14 cellular contexts compared by ENCODE assay signal in genomic region chr15:40445411-40446055, GRCh38. TPM values are rescaled to one million over a fixed set of nuclear protein-coding genes. Genes with fewer than 3 reads are reported as not detected.
DNase-seq lines count a peak whose midpoint lies in the region; ATAC-seq and TF ChIP-seq lines count a peak whose summit lies in the region.
"Had no signal": no experiment of that assay in that cellular context is flagged by ENCODE, and none has a peak within 500 bp of the region (broad histone marks: within the 10 kb centered on the region; RNA-seq: fewer than 3 reads in every experiment).

No MANE protein-coding gene starts in this region.

- peak overlapping the region; percentile 48 for H3K27ac ChIP-seq in IMR-90 (ENCODE audit: insufficient read depth, low read length)
- H3K27ac ChIP-seq: C4-2B had no signal

- no TSS peak for BruUV-seq in IMR-90 (replicated peaks; lab: Mats Ljungman, UMichigan)

- H3K4me1 Mint-ChIP-seq in mesothelial cell of epicardium, result peaks cover 30% of the 10 kb centered on the region

- H3K79me1 ChIP-seq in IMR-90 (ENCODE audit: low read depth in 1 of 2, low read length in 2 of 2), result peaks cover 27 to 76% of the 10 kb centered on the region in 2 experiments

- H3K4ac ChIP-seq in IMR-90 (ENCODE audit: low read depth, low read length), result peak overlapping the region; percentile 66

- peak; percentile 27 for ATAC-seq in IMR-90 (ENCODE audit: low read depth)

- peak overlapping the region; percentile 30 for H2BK120ac ChIP-seq in IMR-90 (ENCODE audit: low read depth, low read length)

- no peak; the same call in 1 of the 2 replicates for TF ChIP-seq RAD21 in IMR-90 (IDR thresholded peaks at IDR 0.05; ENCODE audit: low read length)

- H3K9ac ChIP-seq in IMR-90 (ENCODE audit: low read depth, low read length), result 0 out of 2 replicates have a peak overlapping the region, but pooled peaks have one; percentile 7

- no peaks in the 10 kb centered on the region for H3K27me3 ChIP-seq in IMR-90 (ENCODE audit: control insufficient read depth, insufficient read depth, low read length)

- peak overlapping the region; percentile 61; the same call in 1 of the 2 replicates for H2AK5ac ChIP-seq in IMR-90 (ENCODE audit: low read depth, low read length)

- H2AFZ ChIP-seq in IMR-90 (replicated peaks; ENCODE audit: low read length, poor library complexity), result peak overlapping the region; percentile 1

- peaks cover 68% of the 10 kb centered on the region for H4K20me1 ChIP-seq in IMR-90 (ENCODE audit: insufficient read depth, low read length)

- H3K27ac Mint-ChIP-seq in mesothelial cell of epicardium, result peak overlapping the region; percentile 79
- H3K27ac Mint-ChIP-seq: naive B cell had no signal

- peak overlapping the region; percentile 2 for H2AK9ac ChIP-seq in IMR-90 (replicated peaks; ENCODE audit: low read depth, low read length, poor library complexity)

- peak overlapping the region; percentile 17 for H2BK5ac ChIP-seq in IMR-90 (ENCODE audit: low read depth, low read length, poor library complexity, severe bottlenecking)

- 11% methylated on average over 7 of the region's 10 CpGs; no CpG with 5 or more reads in 1 of the 2 experiments for WGBS in IMR-90 (ENCODE audit: extremely low coverage in 2 of 2, insufficient read length in 1 of 2), 2 experiments

- no peaks in the 10 kb centered on the region for H3K36me3 ChIP-seq in IMR-90 (ENCODE audit: control insufficient read depth, insufficient read depth, low read length)

- intact Hi-C loops in IMR-90 (cut with micrococcal nuclease), result no loop called here

- 0 out of 2 replicates have a peak overlapping the region, but pooled peaks have one; percentile 17 for H4K91ac ChIP-seq in IMR-90 (ENCODE audit: insufficient read depth, low read depth, low read length)

- TF ChIP-seq CTCF in IMR-90 (conservative IDR thresholded peaks at IDR 0.05; ENCODE audit: low read depth, low read length), result no peak
- TF ChIP-seq CTCF in choroid plexus epithelial cell (conservative IDR thresholded peaks at IDR 0.05; ENCODE audit: low read depth, low read length), result no peak
- TF ChIP-seq CTCF in mesothelial cell of epicardium (IDR thresholded peaks at IDR 0.05; ENCODE audit: unreplicated experiment), result no peak

- no peaks in the 10 kb centered on the region for H3K9me3 ChIP-seq in IMR-90 (ENCODE audit: control insufficient read depth, insufficient read depth, low read length)

- POLR2A ChIA-PET in IMR-90 (lab: Charles Lee; ENCODE audit: unreplicated experiment), result interaction anchor here (0.5 kb wide), 1 partner anchor 120 kb away, joined by 3 read pairs; no protein-coding TSS in a partner anchor

- H3K23ac ChIP-seq in IMR-90 (ENCODE audit: low read depth, low read length), result peak overlapping the region; percentile 78; the same call in 1 of the 2 replicates

- peak overlapping the region; percentile 28; the same call in 1 of the 2 replicates for H2BK20ac ChIP-seq in IMR-90 (ENCODE audit: low read depth, low read length)

- no peaks in the 10 kb centered on the region for H3K9me3 Mint-ChIP-seq in mesothelial cell of epicardium
- H3K9me3 Mint-ChIP-seq: naive B cell had no signal

- H3K14ac ChIP-seq in IMR-90 (replicated peaks; ENCODE audit: low read depth, low read length), result peak overlapping the region; percentile 68

- peak overlapping the region; percentile 1; the same call in 1 of the 3 replicates for H2BK15ac ChIP-seq in IMR-90 (ENCODE audit: low read depth, low read length)

- no peak overlapping the region for H4K5ac ChIP-seq in IMR-90 (ENCODE audit: low read depth, low read length)

- H3K27me3 Mint-ChIP-seq in mesothelial cell of epicardium (ENCODE audit: low read depth), result peaks cover 14% of the 10 kb centered on the region
- H3K27me3 Mint-ChIP-seq: naive B cell had no signal

- in situ Hi-C loops in IMR-90 (cut with MboI; ENCODE audit: low sequenced_read_pairs), result no loop called here

- dilution Hi-C loops in IMR-90 (cut with HindIII; ENCODE audit: low sequenced_read_pairs, unreplicated experiment), result no loop called here

- H3K56ac ChIP-seq in IMR-90 (ENCODE audit: extremely low read depth, insufficient read depth, low read length), result no peak overlapping the region

- H3K4me3 Mint-ChIP-seq in mesothelial cell of epicardium, result no peak overlapping the region

- H3K4me1 ChIP-seq in IMR-90 (ENCODE audit: control insufficient read depth, insufficient read depth, low read length), result peaks cover 14% of the 10 kb centered on the region

- peaks cover 22% of the 10 kb centered on the region for H3K9me1 ChIP-seq in IMR-90 (ENCODE audit: insufficient read depth, low read length)

- TF ChIP-seq POLR2A in IMR-90 (IDR thresholded peaks at IDR 0.05; ENCODE audit: low read depth, low read length), result no peak

- no peak overlapping the region for H3K4me3 ChIP-seq in IMR-90 (ENCODE audit: insufficient read depth, low read depth, low read length)
- H3K4me3 ChIP-seq in choroid plexus epithelial cell (ENCODE audit: low read depth, low read length), result no peak overlapping the region

- H4K8ac ChIP-seq in IMR-90 (ENCODE audit: low read depth in 2 of 2, low read length in 2 of 2), result peak overlapping the region in 1 of 2 experiments; percentile 22; a peak in 1 of 4 replicates

- no peaks in the 10 kb centered on the region for H3K36me3 Mint-ChIP-seq in mesothelial cell of epicardium
- H3K36me3 Mint-ChIP-seq: naive B cell had no signal

- CTCF ChIA-PET in IMR-90 (lab: Yijun Ruan, JAX), result interaction anchor here (0.7 to 1.0 kb wide), 2 partner anchors 9 to 34 kb away, joined by 3 to 4 read pairs; no protein-coding TSS in a partner anchor

- H3K4me2 ChIP-seq in IMR-90 (ENCODE audit: low read depth, low read length), result peak overlapping the region; percentile 53

- no peak overlapping the region for H3K18ac ChIP-seq in IMR-90 (ENCODE audit: low read depth, low read length)

- DNase-seq in Daoy (ENCODE audit: low read depth) (peak; percentile 37), IMR-90 (peak; percentile 90), choroid plexus epithelial cell (ENCODE audit: low read depth) (peak; percentile 59), mesothelial cell of epicardium (ENCODE audit: low spot score in 2 of 2, unreplicated experiment in 2 of 2) (no peak), SKM-1 (lab: John Stamatoyannopoulos, UW; ENCODE audit: unreplicated experiment) (no peak), iPS-NIHi7 (ENCODE audit: extremely low spot score) (no peak), SHP77 treated with DMSO at 0.1 percent for 48 hours (lab: John Stamatoyannopoulos, UW) (no peak)
- DNase-seq in activated naive CD4-positive, alpha-beta T cell treated with anti-CD3 and anti-CD28 coated beads, Interleukin-2, amount 50 U/mL, for 16 hours, result no peak
- DNase-seq: amniotic stem cell, GOT3, naive B cell, NCI-H2171, OCI-M1 had no signal

TF ChIP-seq in IMR-90, 13 proteins besides CTCF, POLR2A, EP300 and RAD21:
- TF ChIP-seq FOS (IDR thresholded peaks at IDR 0.05; ENCODE audit: low read depth, low read length) (peak; percentile 46), NFE2L2 (IDR thresholded peaks at IDR 0.05; ENCODE audit: low read depth, low read length) (no peak)

RNA-seq across cellular contexts. Expression of gene BAHD1, which starts 4.8 kb away (rescaled TPM):
- 10.8 and 11.0 TPM in 2 replicates for total RNA-seq in Daoy (2014; rRNA removed; shearing (Covaris generic))
- total RNA-seq in IMR-90 (2012; rRNA removed), result 3.0 and 3.6 TPM in 2 replicates
- 8.1 and 8.7 TPM in 2 replicates for polyA plus RNA-seq in IMR-90 (2012; rRNA removed)
- polyA plus RNA-seq in IMR-90 (2012; cell fraction: cytosol; rRNA removed), result 6.7 and 8.5 TPM in 2 replicates
- polyA plus RNA-seq in IMR-90 (2012; cell fraction: nucleus; rRNA removed; ENCODE audit: low replicate concordance), result 16.1 and 18.7 TPM in 2 replicates
- 23.8 to 25.0 TPM (median 23.9 TPM) in 3 replicates for total RNA-seq in mesothelial cell of epicardium

RNA-seq across cellular contexts. Expression of gene CHST14, which starts 25.3 kb away (rescaled TPM):
- total RNA-seq in Daoy (2014; rRNA removed; shearing (Covaris generic)), result 11.3 and 16.6 TPM in 2 replicates
- 3.3 and 3.8 TPM in 2 replicates for total RNA-seq in IMR-90 (2012; rRNA removed)
- 19.5 and 20.6 TPM in 2 replicates for polyA plus RNA-seq in IMR-90 (2012; rRNA removed)
- polyA plus RNA-seq in IMR-90 (2012; cell fraction: cytosol; rRNA removed), result 14.8 and 30.7 TPM in 2 replicates
- 7.1 and 9.7 TPM in 2 replicates for polyA plus RNA-seq in IMR-90 (2012; cell fraction: nucleus; rRNA removed; ENCODE audit: low replicate concordance)
- total RNA-seq in mesothelial cell of epicardium, result 39.2 to 41.9 TPM (median 40.4 TPM) in 3 replicates

RNA-seq across cellular contexts. Expression of gene IVD, which starts 39.9 kb away (rescaled TPM):
- 17.9 and 23.4 TPM in 2 replicates for total RNA-seq in Daoy (2014; rRNA removed; shearing (Covaris generic))
- total RNA-seq in IMR-90 (2012; rRNA removed) (27.5 and 31.7 TPM in 2 replicates), mesothelial cell of epicardium (101 to 117 TPM (median 104 TPM) in 3 replicates)
- polyA plus RNA-seq in IMR-90 (2012; rRNA removed), result 38.3 and 41.1 TPM in 2 replicates
- polyA plus RNA-seq in IMR-90 (2012; cell fraction: cytosol; rRNA removed), result 29.2 and 45.5 TPM in 2 replicates
- 59.4 and 93.2 TPM in 2 replicates for polyA plus RNA-seq in IMR-90 (2012; cell fraction: nucleus; rRNA removed; ENCODE audit: low replicate concordance)

Comparison
In these comparisons a context has a peak if more than half of its experiments do, and no peak if none do; other contexts are left out.
1. DNase-seq: peak in Daoy (single experiment), IMR-90 (single experiment) and choroid plexus epithelial cell (single experiment); none in mesothelial cell of epicardium (0 of 2), SKM-1 (single experiment), activated naive CD4-positive, alpha-beta T cell treated with anti-CD3 and anti-CD28 coated beads, Interleukin-2, amount 50 U/mL, for 16 hours (single experiment), iPS-NIHi7 (single experiment) and SHP77 treated with DMSO at 0.1 percent for 48 hours (single experiment).